Comparison of ENCODE assay signal across 20 cellular contexts in the genomic region with DNA sequence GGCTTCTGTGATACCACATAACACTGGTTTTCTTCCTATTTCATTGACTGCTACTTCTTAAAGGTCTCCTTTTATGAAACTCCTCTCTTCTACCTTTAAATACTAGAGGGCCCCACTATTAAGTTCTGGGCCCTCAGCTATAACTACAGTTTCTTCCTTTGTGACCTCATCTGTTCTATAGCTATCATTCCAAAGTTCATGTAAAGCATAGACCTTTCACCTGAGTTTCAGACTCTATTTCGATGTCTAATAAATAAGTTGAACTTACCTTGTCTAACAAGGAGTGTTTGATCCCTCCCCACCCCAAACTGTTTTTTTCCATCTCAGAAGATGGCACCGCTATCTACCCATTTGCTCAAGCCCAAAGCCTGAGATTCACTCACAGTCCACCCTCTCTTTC. TPM values are rescaled to one million over a fixed set of nuclear protein-coding genes. Genes with fewer than 3 reads are reported as not detected.
DNase-seq lines count a peak whose midpoint lies in the region; ATAC-seq and TF ChIP-seq lines count a peak whose summit lies in the region.
"Had no signal": no experiment of that assay in that cellular context is flagged by ENCODE, and none has a peak within 500 bp of the region (broad histone marks: within the 10 kb centered on the region; RNA-seq: fewer than 3 reads in every experiment).

No MANE protein-coding gene starts in this region.

- ATAC-seq in activated T-cell treated with anti-CD3 and anti-CD28 coated beads, Interleukin-2, amount 50 U/mL, for 72 hours (replicated peaks in 1 of 2): no peak
- ATAC-seq in T-helper 17 cell (no peak), left colon (peak; percentile 57), GM18867 (IDR thresholded peaks at IDR 0.05; ENCODE audit: unreplicated experiment) (no peak)
- ATAC-seq in stimulated activated effector memory CD8-positive, alpha-beta T cell treated with anti-CD3 and anti-CD28 coated beads, Interleukin-12 subunit alpha, Interleukin-12 subunit beta, amount 100 ng/mL, for 72 hours: no peak
- ATAC-seq: GM12878 had no signal

- H3K4me1 Mint-ChIP-seq in activated T-cell treated with anti-CD3 and anti-CD28 coated beads, Interleukin-2, amount 50 U/mL, for 72 hours (ENCODE audit: low read depth): no peaks in the 10 kb centered on the region
- peaks cover 12% of the 10 kb centered on the region for H3K4me1 Mint-ChIP-seq in T-helper 17 cell
- no peaks in the 10 kb centered on the region for H3K4me1 Mint-ChIP-seq in stimulated activated effector memory CD8-positive, alpha-beta T cell treated with anti-CD3 and anti-CD28 coated beads, Interleukin-12 subunit alpha, Interleukin-12 subunit beta, amount 100 ng/mL, for 72 hours
- H3K4me1 Mint-ChIP-seq in type B pancreatic cell (ENCODE audit: unreplicated experiment): no peaks in the 10 kb centered on the region
- H3K4me1 Mint-ChIP-seq: B cell had no signal

- H3K4me3 Mint-ChIP-seq in activated T-cell treated with anti-CD3 and anti-CD28 coated beads, Interleukin-2, amount 50 U/mL, for 72 hours: no peak overlapping the region
- H3K4me3 Mint-ChIP-seq in T-helper 17 cell: no peak overlapping the region
- H3K4me3 Mint-ChIP-seq in stimulated activated effector memory CD8-positive, alpha-beta T cell treated with anti-CD3 and anti-CD28 coated beads, Interleukin-12 subunit alpha, Interleukin-12 subunit beta, amount 100 ng/mL, for 72 hours: no peak overlapping the region
- no peak overlapping the region for H3K4me3 Mint-ChIP-seq in type B pancreatic cell
- H3K4me3 Mint-ChIP-seq: B cell; CD4-positive, CD25-positive, alpha-beta regulatory T cell; CD8-positive, alpha-beta memory T cell had no signal

- H3K27me3 Mint-ChIP-seq in activated T-cell treated with anti-CD3 and anti-CD28 coated beads, Interleukin-2, amount 50 U/mL, for 72 hours (ENCODE audit: low read depth): no peaks in the 10 kb centered on the region
- H3K27me3 Mint-ChIP-seq in T-helper 17 cell (no peaks in the 10 kb centered on the region), type B pancreatic cell (no peaks in the 10 kb centered on the region)
- H3K27me3 Mint-ChIP-seq: B cell; CD4-positive, CD25-positive, alpha-beta regulatory T cell; CD8-positive, alpha-beta memory T cell had no signal

- no peak for TF ChIP-seq CTCF in type B pancreatic cell (conservative IDR thresholded peaks at IDR 0.05)

- H3K36me3 Mint-ChIP-seq in activated T-cell treated with anti-CD3 and anti-CD28 coated beads, Interleukin-2, amount 50 U/mL, for 72 hours (ENCODE audit: insufficient read depth in 2 of 2): peaks cover 2 to 11% of the 10 kb centered on the region in 2 donors
- peaks cover 21% of the 10 kb centered on the region for H3K36me3 Mint-ChIP-seq in T-helper 17 cell (ENCODE audit: low read depth)
- H3K36me3 Mint-ChIP-seq in stimulated activated effector memory CD8-positive, alpha-beta T cell treated with anti-CD3 and anti-CD28 coated beads, Interleukin-12 subunit alpha, Interleukin-12 subunit beta, amount 100 ng/mL, for 72 hours: peaks cover 82% of the 10 kb centered on the region
- H3K36me3 Mint-ChIP-seq in type B pancreatic cell: peaks cover 25% of the 10 kb centered on the region

- no peak for DNase-seq in activated T-cell treated with anti-CD3 and anti-CD28 coated beads, Interleukin-2, amount 50 U/mL, for 72 hours
- DNase-seq in activated T-cell treated with anti-CD3 and anti-CD28 coated beads, Interleukin-2, amount 50 U/mL, for 1 hour: no peak
- DNase-seq in T-helper 17 cell (no peak), left colon (no peak), type B pancreatic cell (ENCODE audit: extremely low spot score, unreplicated experiment) (no peak), GOT3 (lab: John Stamatoyannopoulos, UW) (no peak)
- DNase-seq in stimulated activated effector memory CD8-positive, alpha-beta T cell treated with anti-CD3 and anti-CD28 coated beads, Interleukin-12 subunit alpha, Interleukin-12 subunit beta, amount 100 ng/mL, for 72 hours (ENCODE audit: low spot score in 2 of 2): no peak
- DNase-seq: CD4-positive, CD25-positive, alpha-beta regulatory T cell; CD8-positive, alpha-beta memory T cell; DMS 273 treated with DMSO at 0.1 percent for 48 hours; DMS79; EL; GDM1; H7; HCEC 1CT had no signal

- intact Hi-C loops in left colon (cut with DNase I, micrococcal nuclease): no loop called here

- no peaks in the 10 kb centered on the region for H3K9me3 ChIP-seq in T-helper 17 cell (ENCODE audit: control insufficient read depth, low read length, poor library complexity, severe bottlenecking)
- H3K9me3 ChIP-seq: BLaER1 had no signal

- H3K27ac Mint-ChIP-seq in activated T-cell treated with anti-CD3 and anti-CD28 coated beads, Interleukin-2, amount 50 U/mL, for 72 hours: peak overlapping the region; percentile 51
- H3K27ac Mint-ChIP-seq in T-helper 17 cell (peak overlapping the region; percentile 77), type B pancreatic cell (no peak overlapping the region)
- H3K27ac Mint-ChIP-seq in stimulated activated effector memory CD8-positive, alpha-beta T cell treated with anti-CD3 and anti-CD28 coated beads, Interleukin-12 subunit alpha, Interleukin-12 subunit beta, amount 100 ng/mL, for 72 hours: peak overlapping the region; percentile 5
- H3K27ac Mint-ChIP-seq: B cell had no signal

- no peaks in the 10 kb centered on the region for H3K9me3 Mint-ChIP-seq in activated T-cell treated with anti-CD3 and anti-CD28 coated beads, Interleukin-2, amount 50 U/mL, for 72 hours
- H3K9me3 Mint-ChIP-seq in stimulated activated effector memory CD8-positive, alpha-beta T cell treated with anti-CD3 and anti-CD28 coated beads, Interleukin-12 subunit alpha, Interleukin-12 subunit beta, amount 100 ng/mL, for 72 hours: no peaks in the 10 kb centered on the region
- H3K9me3 Mint-ChIP-seq in type B pancreatic cell: no peaks in the 10 kb centered on the region
- H3K9me3 Mint-ChIP-seq: CD4-positive, CD25-positive, alpha-beta regulatory T cell; CD8-positive, alpha-beta memory T cell had no signal

RNA-seq across cellular contexts. Expression of a gene that starts 35.2 kb away (rescaled TPM):
- total RNA-seq in activated T-cell treated with anti-CD3 and anti-CD28 coated beads, Interleukin-2, amount 50 U/mL, for 72 hours: 10 to 100 TPM; 36.8 to 38.9 TPM
- total RNA-seq in T-helper 17 cell (10 to 100 TPM; 11.4 to 14.8 TPM), left colon (10 to 100 TPM; 11.4 to 12.2 TPM), type B pancreatic cell (ENCODE audit: low replicate concordance) (22.5 and 30.7 TPM in 2 replicates)

RNA-seq across cellular contexts. Expression of a gene that starts 35.4 kb away (rescaled TPM):
- total RNA-seq in activated T-cell treated with anti-CD3 and anti-CD28 coated beads, Interleukin-2, amount 50 U/mL, for 72 hours: 10 to 100 TPM; 35.4 to 38.1 TPM
- total RNA-seq in T-helper 17 cell (10 to 100 TPM; 26.8 to 28.7 TPM), left colon (10 to 100 TPM; 55.9 to 72.5 TPM), type B pancreatic cell (ENCODE audit: low replicate concordance) (58.5 and 61.7 TPM in 2 replicates)

RNA-seq across cellular contexts. Expression of a gene that starts 38.8 kb away (rescaled TPM):
- total RNA-seq in activated T-cell treated with anti-CD3 and anti-CD28 coated beads, Interleukin-2, amount 50 U/mL, for 72 hours: 1 to 10 TPM in 1 of 2 donors, under 1 TPM in 1; 0.53 to 1.1 TPM
- total RNA-seq in T-helper 17 cell (under 1 TPM in 1 of 2 donors, not detected in 1; 0.40 TPM), left colon (not detected), type B pancreatic cell (ENCODE audit: low replicate concordance) (2.8 TPM in 1 of 2 replicates, not detected in the other)
- total RNA-seq: CD4-positive, CD25-positive, alpha-beta regulatory T cell; GM12878; H1; H7 had no signal
